30 cellular contexts compared by ENCODE assay signal in genomic region chr3:11739123-11739522, GRCh38.
"Had no signal": no experiment of that assay in that cellular context is flagged by ENCODE, and none has a peak within 500 bp of the region (broad histone marks: within the 10 kb centered on the region; RNA-seq: fewer than 3 reads in every experiment).

No MANE protein-coding gene starts in this region.

- H3K9me2 ChIP-seq: SK-N-SH had no signal

- H3K4me3 Mint-ChIP-seq: activated CD4-positive, alpha-beta T cell treated with anti-CD3 and anti-CD28 coated beads for 36 hours; activated CD4-positive, alpha-beta T cell treated with anti-CD3 and anti-CD28 coated beads, Interleukin-2, amount 10 ng/mL, durations not matched to agents 7 days and 5 days; activated naive CD4-positive, alpha-beta T cell treated with anti-CD3 and anti-CD28 coated beads for 36 hours; activated T-cell treated with anti-CD3 and anti-CD28 coated beads, Interleukin-2, amount 50 U/mL, for 4 hours; activated T-helper 1 cell treated with anti-CD3 and anti-CD28 coated beads, Interleukin-12 subunit alpha, Interleukin-12 subunit beta, Interleukin-2, Interleukin-4 antibody, amounts not matched to agents 30 ng/mL and 10 ng/mL and 1 ng/mL, durations not matched to agents 14 hours and 24 hours and 36 hours; T-helper 1 cell treated with Interleukin-12 subunit alpha and Interleukin-12 subunit beta and Interleukin-4 antibody, amounts not matched to agents 30 μg/mL and 1 μg/mL, for 36 hours; T-helper 2 cell treated with Interferon-gamma antibody and Interleukin-4, amounts not matched to agents 5 μg/mL and 100 μg/mL, for 36 hours had no signal

- H3K4me1 ChIP-seq: SJCRH30 had no signal

- H3K4me3 ChIP-seq: MG63, SJCRH30 had no signal

- H3K4me2 ChIP-seq: SK-N-SH had no signal

- ATAC-seq: activated CD4-positive, alpha-beta T cell treated with anti-CD3 and anti-CD28 coated beads for 36 hours; activated CD4-positive, CD25-positive, alpha-beta regulatory T cell treated with anti-CD3 and anti-CD28 coated beads, Interleukin-2, amount 50 U/mL, for 24 hours; activated naive CD4-positive, alpha-beta T cell treated with anti-CD3 and anti-CD28 coated beads, Interleukin-2, amount 50 U/mL, for 72 hours; activated T-cell treated with anti-CD3 and anti-CD28 coated beads, Interleukin-2, amount 50 U/mL, for 4 hours; Panc1 had no signal

- H3K27ac Mint-ChIP-seq: activated CD4-positive, alpha-beta T cell treated with anti-CD3 and anti-CD28 coated beads for 36 hours; activated CD4-positive, alpha-beta T cell treated with anti-CD3 and anti-CD28 coated beads, Interleukin-2, amount 10 ng/mL, durations not matched to agents 7 days and 5 days; activated naive CD4-positive, alpha-beta T cell treated with anti-CD3 and anti-CD28 coated beads for 36 hours; activated naive CD4-positive, alpha-beta T cell treated with anti-CD3 and anti-CD28 coated beads, Interleukin-2, amount 50 U/mL, for 72 hours; activated T-helper 1 cell treated with anti-CD3 and anti-CD28 coated beads, Interleukin-12 subunit alpha, Interleukin-12 subunit beta, Interleukin-2, Interleukin-4 antibody, amounts not matched to agents 30 ng/mL and 10 ng/mL and 1 ng/mL, durations not matched to agents 14 hours and 24 hours and 36 hours; T-helper 1 cell treated with Interleukin-12 subunit alpha and Interleukin-12 subunit beta and Interleukin-4 antibody, amounts not matched to agents 30 μg/mL and 1 μg/mL, for 36 hours; T-helper 2 cell treated with Interferon-gamma antibody and Interleukin-4, amounts not matched to agents 5 μg/mL and 100 μg/mL, for 36 hours had no signal

- H3K27me3 ChIP-seq: MG63, SJCRH30 had no signal

- H3K36me3 ChIP-seq: MG63, SJCRH30 had no signal

- H3K9me3 Mint-ChIP-seq: activated CD4-positive, alpha-beta T cell treated with anti-CD3 and anti-CD28 coated beads, Interleukin-2, amount 10 ng/mL, durations not matched to agents 7 days and 5 days; activated naive CD4-positive, alpha-beta T cell treated with anti-CD3 and anti-CD28 coated beads for 36 hours; activated naive CD4-positive, alpha-beta T cell treated with anti-CD3 and anti-CD28 coated beads, Interleukin-2, amount 50 U/mL, for 72 hours; activated T-cell treated with anti-CD3 and anti-CD28 coated beads, Interleukin-2, amount 50 U/mL, for 4 hours; activated T-helper 1 cell treated with anti-CD3 and anti-CD28 coated beads, Interleukin-12 subunit alpha, Interleukin-12 subunit beta, Interleukin-2, Interleukin-4 antibody, amounts not matched to agents 30 ng/mL and 10 ng/mL and 1 ng/mL, durations not matched to agents 14 hours and 24 hours and 36 hours; brain; T-helper 1 cell treated with Interleukin-12 subunit alpha and Interleukin-12 subunit beta and Interleukin-4 antibody, amounts not matched to agents 30 μg/mL and 1 μg/mL, for 36 hours; T-helper 2 cell treated with Interferon-gamma antibody and Interleukin-4, amounts not matched to agents 5 μg/mL and 100 μg/mL, for 36 hours had no signal

- DNase-seq: activated CD4-positive, alpha-beta T cell treated with anti-CD3 and anti-CD28 coated beads for 36 hours; activated CD4-positive, alpha-beta T cell treated with anti-CD3 and anti-CD28 coated beads, Interleukin-2, amount 10 ng/mL, durations not matched to agents 7 days and 5 days; activated CD4-positive, alpha-beta T cell treated with anti-CD3 and anti-CD28 coated beads, Interleukin-2, amount 50 U/mL, for 48 hours; activated CD8-positive, alpha-beta memory T cell treated with anti-CD3 and anti-CD28 coated beads, Interleukin-2, amount 50 U/mL, for 4 hours; activated gamma-delta T cell treated with Interleukin-2 at 50 U/mL for 16 hours; activated naive CD4-positive, alpha-beta T cell treated with anti-CD3 and anti-CD28 coated beads for 36 hours; activated T-cell treated with anti-CD3 and anti-CD28 coated beads for 4 hours; activated T-cell treated with anti-CD3 and anti-CD28 coated beads, Interleukin-2, amount 50 U/mL, for 4 hours; Kasumi-1; MG63; NCI-H1048; NCI-H1105 treated with DMSO at 0.1 percent for 48 hours; NCI-H1436; NCI-H1694; NCI-H1930; NCI-H2081 treated with DMSO at 0.1 percent for 48 hours; NCI-H226; NCI-H446 treated with DMSO at 0.1 percent for 48 hours; NCI-H524; NCI-H69; SHP77; SJCRH30; SK-N-SH had no signal

- H3K27me3 Mint-ChIP-seq: activated CD4-positive, alpha-beta T cell treated with anti-CD3 and anti-CD28 coated beads for 36 hours; activated CD4-positive, alpha-beta T cell treated with anti-CD3 and anti-CD28 coated beads, Interleukin-2, amount 10 ng/mL, durations not matched to agents 7 days and 5 days had no signal

- H3K9ac ChIP-seq: SK-N-SH had no signal

- H3K9me3 ChIP-seq: MG63, SJCRH30, SK-N-SH had no signal

- H3K36me3 Mint-ChIP-seq: activated naive CD4-positive, alpha-beta T cell treated with anti-CD3 and anti-CD28 coated beads, Interleukin-2, amount 50 U/mL, for 72 hours; brain had no signal

- H3K27ac ChIP-seq: SJCRH30 had no signal
